ENCODE assay signal across 1 cellular context in genomic region chr21:34613679-34614442, GRCh38.
TF ChIP-seq lines count a peak whose summit lies in the region.

No MANE protein-coding gene starts in this region.

TF ChIP-seq in liver, 16 proteins besides CTCF, POLR2A, EP300 and RAD21 (continued from another document):
- no peak for TF ChIP-seq ZBTB33 (IDR thresholded peaks at IDR 0.05)
- TF ChIP-seq, protein P1, sequence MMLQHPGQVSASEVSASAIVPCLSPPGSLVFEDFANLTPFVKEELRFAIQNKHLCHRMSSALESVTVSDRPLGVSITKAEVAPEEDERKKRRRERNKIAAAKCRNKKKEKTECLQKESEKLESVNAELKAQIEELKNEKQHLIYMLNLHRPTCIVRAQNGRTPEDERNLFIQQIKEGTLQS (IDR thresholded peaks at IDR 0.05): no peak
- TF ChIP-seq EGR1 (IDR thresholded peaks at IDR 0.05; ENCODE audit: low read depth in 2 of 2): no peak
